In the genomic region with DNA sequence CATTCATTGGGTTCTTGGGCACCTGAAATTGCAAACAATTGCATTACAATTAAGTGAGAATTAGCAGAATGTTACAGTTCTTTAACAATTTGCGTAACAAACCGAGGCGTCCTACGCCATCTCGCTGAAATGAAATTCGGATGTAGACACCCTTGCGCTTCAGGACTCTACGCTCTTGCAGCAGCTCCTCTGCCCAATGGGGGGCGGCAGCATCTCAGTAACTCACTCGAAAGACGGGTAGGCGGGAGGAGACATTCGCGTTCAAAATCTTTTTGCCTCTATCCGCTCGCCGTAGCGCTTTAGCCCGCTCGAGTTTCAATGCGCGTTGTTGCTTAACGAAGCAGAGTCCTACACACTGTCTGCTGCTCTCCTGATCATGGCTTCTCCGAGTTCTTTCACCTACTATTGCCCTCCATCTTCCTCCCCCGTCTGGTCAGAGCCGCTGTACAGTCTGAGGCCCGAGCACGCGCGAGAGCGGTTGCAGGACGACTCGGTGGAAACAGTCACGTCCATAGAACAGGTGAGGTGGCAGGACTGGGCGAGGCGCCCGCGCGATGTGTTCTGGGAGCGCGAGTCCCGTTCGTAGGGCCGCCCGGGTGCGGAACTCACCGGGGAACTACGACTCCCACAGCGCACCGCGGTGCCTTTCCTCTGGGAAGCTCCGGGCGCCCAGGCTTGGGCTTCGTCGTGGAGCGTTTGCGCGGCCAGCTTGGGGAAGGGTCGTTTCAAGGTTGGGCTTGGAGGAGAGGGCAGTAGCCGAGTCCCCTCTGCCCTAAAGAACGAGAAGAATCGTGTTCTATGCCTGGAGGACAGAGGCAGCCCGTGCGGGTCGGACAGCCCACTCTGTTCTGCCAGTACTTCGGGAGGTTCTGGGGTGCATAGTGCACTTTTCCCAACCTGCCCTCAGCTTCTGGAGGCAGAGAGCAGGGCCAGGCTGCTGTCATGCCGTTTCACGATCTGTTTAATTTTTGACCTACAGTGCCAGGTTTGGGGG, we compare ENCODE assay signal across 8 cellular contexts. TPM values are rescaled to one million over a fixed set of nuclear protein-coding genes. Genes with fewer than 3 reads are reported as not detected.
DNase-seq lines count a peak whose midpoint lies in the region; ATAC-seq and TF ChIP-seq lines count a peak whose summit lies in the region.

A gene with protein sequence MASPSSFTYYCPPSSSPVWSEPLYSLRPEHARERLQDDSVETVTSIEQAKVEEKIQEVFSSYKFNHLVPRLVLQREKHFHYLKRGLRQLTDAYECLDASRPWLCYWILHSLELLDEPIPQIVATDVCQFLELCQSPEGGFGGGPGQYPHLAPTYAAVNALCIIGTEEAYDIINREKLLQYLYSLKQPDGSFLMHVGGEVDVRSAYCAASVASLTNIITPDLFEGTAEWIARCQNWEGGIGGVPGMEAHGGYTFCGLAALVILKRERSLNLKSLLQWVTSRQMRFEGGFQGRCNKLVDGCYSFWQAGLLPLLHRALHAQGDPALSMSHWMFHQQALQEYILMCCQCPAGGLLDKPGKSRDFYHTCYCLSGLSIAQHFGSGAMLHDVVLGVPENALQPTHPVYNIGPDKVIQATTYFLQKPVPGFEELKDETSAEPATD (plus strand): TSS at position 318 of the 994 bp plus-strand sequence. CDS start 59 bp downstream, at position 377.

- peaks cover 36 to 39% of the 10 kb centered on the region in 2 donors for H3K4me1 Mint-ChIP-seq in effector memory CD8-positive, alpha-beta T cell (ENCODE audit: low read depth in 2 of 2)

- peak; percentile 91 for TF ChIP-seq CTCF in GM20000 (IDR thresholded peaks at IDR 0.05; ENCODE audit: extremely low read depth, missing control alignments)

- ATAC-seq in effector memory CD8-positive, alpha-beta T cell (replicated peaks): peak; percentile 91

- no peaks in the 10 kb centered on the region for H3K9me3 Mint-ChIP-seq in effector memory CD8-positive, alpha-beta T cell

- POLR2A ChIA-PET in activated CD8-positive, alpha-beta memory T cell treated with anti-CD3 and anti-CD28 coated beads for 36 hours (lab: Charles Lee): interaction anchor here (0.6 to 1.5 kb wide), 6 partner anchors 17 to 116 kb away, joined by 3 to 6 read pairs (median 4); a partner anchor contains a TSS

- CTCF ChIA-PET in activated CD8-positive, alpha-beta memory T cell treated with anti-CD3 and anti-CD28 coated beads for 36 hours (lab: Charles Lee): interaction anchor here (0.7 to 2.0 kb wide), 10 partner anchors 14 to 163 kb away, joined by 3 to 10 read pairs (median 4); no protein-coding TSS in a partner anchor

- DNase-seq in COR-L47 (lab: John Stamatoyannopoulos, UW) (peak; percentile 97), GM20000 (ENCODE audit: low spot score) (peak; percentile 92), HT-29 (ENCODE audit: low spot score) (peak; percentile 91), medulla oblongata (ENCODE audit: extremely low spot score) (peak; percentile 98)
- DNase-seq in NK-92 treated with Interleukin-12 subunit alpha and Interleukin-12 subunit beta, amount 100 ng/mL, for 24 hours (lab: John Stamatoyannopoulos, UW): peak; percentile 91
- peak; percentile 86 to 93 (median 88) for DNase-seq in effector memory CD8-positive, alpha-beta T cell
- peak; percentile 88 for DNase-seq in stimulated activated CD8-positive, alpha-beta memory T cell treated with anti-CD3 and anti-CD28 coated beads, Interleukin-12 subunit alpha, Interleukin-12 subunit beta, amount 100 ng/mL, for 1 hour (ENCODE audit: low read depth)

- H3K4me3 Mint-ChIP-seq in effector memory CD8-positive, alpha-beta T cell: peak within 1 kb of the TSS; percentile 88 to 91

- H3K27ac Mint-ChIP-seq in effector memory CD8-positive, alpha-beta T cell: peak within 1 kb of the TSS; percentile 82 to 90

- H3K36me3 Mint-ChIP-seq in effector memory CD8-positive, alpha-beta T cell (ENCODE audit: insufficient read depth): peaks cover 5% of the 10 kb centered on the region

- H3K27me3 Mint-ChIP-seq in effector memory CD8-positive, alpha-beta T cell: peaks cover 7 to 10% of the 10 kb centered on the region in 2 donors

RNA-seq across cellular contexts. Expression of the gene that starts here (rescaled TPM):
- 8.2 and 8.9 TPM in 2 replicates for total RNA-seq in HT-29 (2014; rRNA removed; shearing (Covaris generic))
- total RNA-seq in activated CD8-positive, alpha-beta memory T cell treated with anti-CD3 and anti-CD28 coated beads for 36 hours: 10 to 100 TPM; 13.3 to 14.6 TPM

Comparison
In these comparisons a context has a peak if more than half of its experiments do, and no peak if none do; other contexts are left out.
1. Peak in every context shown above with its lines: DNase-seq and ATAC-seq.